Comparison of ENCODE assay signal across 9 cellular contexts in the genomic region with DNA sequence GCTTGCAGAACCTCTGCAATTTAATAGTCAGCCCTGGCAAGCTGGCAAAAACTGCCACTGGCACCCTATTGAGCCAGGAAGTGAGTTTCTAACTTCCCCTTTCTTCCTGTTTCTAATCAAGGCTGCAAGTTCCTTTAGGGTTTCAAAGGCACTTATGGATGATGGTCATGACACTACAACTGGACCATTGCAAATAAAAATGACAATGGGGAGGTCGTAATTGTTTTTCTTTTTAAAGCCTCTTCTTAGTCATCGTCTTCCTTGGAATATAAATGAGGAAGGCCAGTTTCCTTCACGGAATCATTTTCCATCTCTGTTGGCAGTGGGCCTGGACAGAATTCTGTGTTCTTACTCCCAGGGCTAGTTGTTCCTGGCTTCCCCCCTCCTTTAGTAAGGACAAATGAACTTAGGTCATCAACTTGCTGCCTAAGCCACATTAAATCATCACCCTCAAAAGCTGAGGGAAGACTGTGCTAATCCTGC. TPM values are rescaled to one million over a fixed set of nuclear protein-coding genes. Genes with fewer than 3 reads are reported as not detected.
DNase-seq lines count a peak whose midpoint lies in the region; ATAC-seq and TF ChIP-seq lines count a peak whose summit lies in the region.
"Had no signal": no experiment of that assay in that cellular context is flagged by ENCODE, and none has a peak within 500 bp of the region (broad histone marks: within the 10 kb centered on the region; RNA-seq: fewer than 3 reads in every experiment).

No MANE protein-coding gene starts in this region.

- TF ChIP-seq CTCF in adrenal gland (IDR thresholded peaks at IDR 0.05) (no peak), upper lobe of right lung (IDR thresholded peaks at IDR 0.05) (no peak)

- DNase-seq in Kasumi-1 (lab: John Stamatoyannopoulos, UW) (peak; percentile 47 to 54), adrenal gland (peak; percentile 61 to 84 (median 67)), kidney tubule cell (ENCODE audit: low spot score) (peak; percentile 56), upper lobe of right lung (no peak)
- DNase-seq: cerebellar nuclear complex, kidney had no signal

- no peaks in the 10 kb centered on the region for H3K36me3 ChIP-seq in adrenal gland (replicated peaks in 1 of 2)
- H3K36me3 ChIP-seq in upper lobe of right lung: no peaks in the 10 kb centered on the region

- WGBS in adrenal gland, 4 donors: 2 to 19% (median 5%) methylated on average over 3 of the region's 3 CpGs

- intact Hi-C loops in adrenal gland (cut with DNase I): no loop called here
- intact Hi-C loops in upper lobe of right lung (cut with DNase I): no loop called here

- H3K4me1 ChIP-seq in adrenal gland (replicated peaks in 1 of 2) (peaks cover 29 to 42% of the 10 kb centered on the region in 2 donors), upper lobe of right lung (peaks cover 29% of the 10 kb centered on the region)

- no peaks in the 10 kb centered on the region for H3K27me3 ChIP-seq in adrenal gland
- H3K27me3 ChIP-seq in upper lobe of right lung: no peaks in the 10 kb centered on the region

- H3K9me3 ChIP-seq in adrenal gland (replicated peaks in 1 of 3) (no peaks in the 10 kb centered on the region), upper lobe of right lung (no peaks in the 10 kb centered on the region)

- TF ChIP-seq POLR2A in adrenal gland (IDR thresholded peaks at IDR 0.05): no peak

- ATAC-seq in upper lobe of right lung (no peak), GM21786 (IDR thresholded peaks at IDR 0.05; ENCODE audit: unreplicated experiment) (no peak), HG02970 (IDR thresholded peaks at IDR 0.05; ENCODE audit: low FRiP score, unreplicated experiment) (no peak), GM19455 (IDR thresholded peaks at IDR 0.05; ENCODE audit: unreplicated experiment) (no peak)

- H3K4me3 ChIP-seq in adrenal gland (no peak overlapping the region), upper lobe of right lung (no peak overlapping the region)

- H3K27ac ChIP-seq in adrenal gland (peak overlapping the region in 4 of 5 donors; percentile 29 to 68 (median 47)), upper lobe of right lung (peak overlapping the region; percentile 55)

RNA-seq across cellular contexts. Expression of gene SH3RF3, which starts 35.8 kb away (rescaled TPM):
- 10 to 100 TPM in 6 of 8 donors, 1 to 10 TPM in 2; 9.5 to 19.1 (median 15.8) TPM for total RNA-seq in adrenal gland
- polyA plus RNA-seq in adrenal gland: 10 to 100 TPM in 2 of 3 donors, 1 to 10 TPM in 1; 4.2 to 14.2 (median 10.0) TPM
- 7.4 TPM for total RNA-seq in upper lobe of right lung
